In the genomic region with DNA sequence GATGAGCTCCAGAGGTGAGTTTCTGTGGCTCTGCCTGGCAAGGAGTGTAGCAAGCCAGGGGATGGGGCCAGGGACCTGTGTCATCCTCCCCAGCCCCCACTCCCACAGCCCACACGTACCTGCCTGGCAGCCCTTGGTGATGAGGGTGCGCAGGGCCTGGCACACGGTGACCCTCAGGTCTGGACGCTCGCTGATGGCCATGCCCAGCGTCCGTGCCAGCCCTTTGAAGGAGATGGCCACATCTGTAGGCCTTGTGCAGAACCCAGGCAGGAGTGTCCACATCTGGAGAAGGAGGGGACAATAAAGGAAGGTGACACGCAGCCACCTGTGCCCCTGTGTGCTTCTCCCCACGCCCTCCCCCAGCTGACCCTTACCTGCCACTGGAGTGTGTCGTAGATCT, we compare ENCODE assay signal across 16 cellular contexts. TPM values are rescaled to one million over a fixed set of nuclear protein-coding genes. Genes with fewer than 3 reads are reported as not detected.
A peak's percentile ranks its signal among the peaks of the same experiment; 100 is the strongest.
DNase-seq lines count a peak whose midpoint lies in the region; ATAC-seq and TF ChIP-seq lines count a peak whose summit lies in the region.
"Had no signal": no experiment of that assay in that cellular context is flagged by ENCODE, and none has a peak within 500 bp of the region (broad histone marks: within the 10 kb centered on the region; RNA-seq: fewer than 3 reads in every experiment).

No MANE protein-coding gene starts in this region.

- no peak overlapping the region for H2AFZ ChIP-seq in osteoblast (ENCODE audit: low read length)
- H2AFZ ChIP-seq: GM23338 had no signal

- no peak overlapping the region for H3K4me3 Mint-ChIP-seq in CD14-positive monocyte
- H3K4me3 Mint-ChIP-seq in glutamatergic neuron (ENCODE audit: unreplicated experiment), result no peak overlapping the region
- H3K4me3 Mint-ChIP-seq: B cell; CD4-positive, alpha-beta memory T cell; GM23338 had no signal

- H3K27me3 Mint-ChIP-seq in CD14-positive monocyte (ENCODE audit: low read depth in 3 of 3) (peaks cover 0 to 3% (median 0%) of the 10 kb centered on the region in 3 donors), glutamatergic neuron (ENCODE audit: unreplicated experiment) (peaks cover 5% of the 10 kb centered on the region)
- H3K27me3 Mint-ChIP-seq: B cell; CD4-positive, alpha-beta memory T cell; IgD-negative memory B cell had no signal

- ATAC-seq in body of pancreas (no peak), HG03354 (IDR thresholded peaks at IDR 0.05; ENCODE audit: poor library complexity, severe bottlenecking, unreplicated experiment) (no peak)
- ATAC-seq: GM23338 had no signal

- peak overlapping the region in 6 of 7 donors; percentile 88 to 93 (median 88) for H3K27ac Mint-ChIP-seq in CD14-positive monocyte
- peak overlapping the region; percentile 93 for H3K27ac Mint-ChIP-seq in glutamatergic neuron (ENCODE audit: unreplicated experiment)
- H3K27ac Mint-ChIP-seq: B cell, GM23338 had no signal

- no peak overlapping the region for H3K4me2 ChIP-seq in osteoblast (ENCODE audit: insufficient read depth, low read length)
- H3K4me2 ChIP-seq: GM23338 had no signal

- H3K27me3 ChIP-seq in osteoblast (ENCODE audit: insufficient read depth, low read length), result no peaks in the 10 kb centered on the region
- H3K27me3 ChIP-seq in body of pancreas, result no peaks in the 10 kb centered on the region
- H3K27me3 ChIP-seq in Peyer's patch, result no peaks in the 10 kb centered on the region

- intact Hi-C loops in CD14-positive monocyte (cut with micrococcal nuclease) (no loop called here), body of pancreas (cut with DNase I) (no loop called here)

- TF ChIP-seq POLR2A in body of pancreas (IDR thresholded peaks at IDR 0.05) (no peak), Peyer's patch (IDR thresholded peaks at IDR 0.05) (no peak)

- H3K9me3 Mint-ChIP-seq in CD14-positive monocyte (peaks cover 4 to 14% (median 9%) of the 10 kb centered on the region in 7 donors), glutamatergic neuron (ENCODE audit: unreplicated experiment) (peaks cover 15% of the 10 kb centered on the region)
- H3K9me3 Mint-ChIP-seq: CD4-positive, alpha-beta memory T cell; GM23338; IgD-negative memory B cell had no signal

- H3K9me3 ChIP-seq in osteoblast (ENCODE audit: low read depth, low read length) (no peaks in the 10 kb centered on the region), body of pancreas (no peaks in the 10 kb centered on the region), Peyer's patch (no peaks in the 10 kb centered on the region)

- TF ChIP-seq CTCF in CD14-positive monocyte (IDR thresholded peaks at IDR 0.05) (no peak), glutamatergic neuron (IDR thresholded peaks at IDR 0.05; ENCODE audit: partially characterized antibody, unreplicated experiment) (no peak), osteoblast (IDR thresholded peaks at IDR 0.05; ENCODE audit: extremely low read depth, low read depth, low read length) (no peak), body of pancreas (IDR thresholded peaks at IDR 0.05) (no peak), Peyer's patch (IDR thresholded peaks at IDR 0.05) (no peak)

- H3K27ac ChIP-seq in osteoblast (ENCODE audit: low read depth, low read length) (no peak overlapping the region), body of pancreas (no peak overlapping the region), Peyer's patch (no peak overlapping the region)
- H3K27ac ChIP-seq: C4-2B had no signal

- H4K20me1 ChIP-seq in osteoblast (ENCODE audit: insufficient read depth, low read length), result no peaks in the 10 kb centered on the region

- peaks cover 71% of the 10 kb centered on the region for H3K4me1 Mint-ChIP-seq in CD14-positive monocyte
- peaks cover 15% of the 10 kb centered on the region for H3K4me1 Mint-ChIP-seq in glutamatergic neuron (ENCODE audit: low read depth, unreplicated experiment)
- H3K4me1 Mint-ChIP-seq: B cell; CD4-positive, alpha-beta memory T cell; GM23338 had no signal

- DNase-seq in CD14-positive monocyte (ENCODE audit: low spot score), result no peak
- no peak for DNase-seq in glutamatergic neuron
- peak; percentile 65 for DNase-seq in osteoblast (ENCODE audit: insufficient read length, low spot score, missing footprints)
- no peak for DNase-seq in body of pancreas
- DNase-seq in mesenteric fat pad (ENCODE audit: low spot score), result no peak
- no peak for DNase-seq in Peyer's patch
- DNase-seq: CD4-positive, alpha-beta memory T cell; DMS153; DMS79; GDM1; HCEC 1CT had no signal

- peaks cover 61% of the 10 kb centered on the region for H3K36me3 ChIP-seq in osteoblast (ENCODE audit: insufficient read depth, low read length)
- peaks cover 0 to 55% of the 10 kb centered on the region in 2 donors for H3K36me3 ChIP-seq in body of pancreas (replicated peaks in 1 of 2; ENCODE audit: insufficient read depth in 1 of 2, low read depth in 2 of 2)
- peaks cover 0 to 55% (median 0%) of the 10 kb centered on the region in 3 donors for H3K36me3 ChIP-seq in Peyer's patch

- WGBS in body of pancreas, 2 donors, result 90 to 94% methylated on average over 2 to 10 of the region's 10 CpGs

- H3K36me3 Mint-ChIP-seq in CD14-positive monocyte, result peaks cover 67 to 88% of the 10 kb centered on the region in 2 donors
- no peaks in the 10 kb centered on the region for H3K36me3 Mint-ChIP-seq in glutamatergic neuron (ENCODE audit: unreplicated experiment)

- H3K4me1 ChIP-seq in osteoblast (ENCODE audit: insufficient read depth, low read length) (no peaks in the 10 kb centered on the region), body of pancreas (no peaks in the 10 kb centered on the region), Peyer's patch (no peaks in the 10 kb centered on the region)

- H3K79me2 ChIP-seq in osteoblast (ENCODE audit: insufficient read depth, low read length), result no peaks in the 10 kb centered on the region

- H3K4me3 ChIP-seq in osteoblast (ENCODE audit: insufficient read depth, low read length) (no peak overlapping the region), body of pancreas (no peak overlapping the region), Peyer's patch (no peak overlapping the region)
- H3K4me3 ChIP-seq: GM23338 had no signal

RNA-seq across cellular contexts. Expression of gene RRP12, which starts 27.7 kb away (rescaled TPM):
- polyA plus RNA-seq in CD14-positive monocyte, result 10 to 100 TPM; 31.0 to 44.3 TPM
- 26.8 TPM for total RNA-seq in glutamatergic neuron (ENCODE audit: unreplicated experiment)
- total RNA-seq in osteoblast, result 15.0 and 15.9 TPM in 2 replicates
- 10 to 100 TPM; 13.0 to 22.1 TPM for total RNA-seq in body of pancreas
- 38.6 TPM for total RNA-seq in mesenteric fat pad
- total RNA-seq in Peyer's patch, result 10 to 100 TPM in 3 of 4 donors, 1 to 10 TPM in 1; 9.1 to 42.9 (median 22.5) TPM

RNA-seq across cellular contexts. Expression of gene FRAT2, which starts 38.9 kb away (rescaled TPM):
- 10 to 100 TPM; 29.4 to 62.4 TPM for polyA plus RNA-seq in CD14-positive monocyte
- 15.9 TPM for total RNA-seq in glutamatergic neuron (ENCODE audit: unreplicated experiment)
- total RNA-seq in osteoblast, result 8.0 and 9.4 TPM in 2 replicates
- total RNA-seq in body of pancreas, result 10 to 100 TPM; 19.5 to 20.8 TPM
- total RNA-seq in mesenteric fat pad, result 8.4 TPM
- total RNA-seq in Peyer's patch, result 10 to 100 TPM; 19.0 to 31.7 (median 24.0) TPM

RNA-seq across cellular contexts. Expression of gene PGAM1, which starts 52.5 kb away (rescaled TPM):
- polyA plus RNA-seq in CD14-positive monocyte, result 100 to 1,000 TPM; 498 to 749 TPM
- total RNA-seq in glutamatergic neuron (ENCODE audit: unreplicated experiment) (374 TPM), osteoblast (256 and 330 TPM in 2 replicates), body of pancreas (10 to 100 TPM; 52.7 to 66.7 TPM), mesenteric fat pad (190 TPM), Peyer's patch (100 to 1,000 TPM; 118 to 244 (median 166) TPM)

RNA-seq across cellular contexts. Expression of gene FRAT1, which starts 54.4 kb away (rescaled TPM):
- 10 to 100 TPM; 17.0 to 34.4 TPM for polyA plus RNA-seq in CD14-positive monocyte
- total RNA-seq in glutamatergic neuron (ENCODE audit: unreplicated experiment) (10.0 TPM), osteoblast (3.3 and 3.8 TPM in 2 replicates), body of pancreas (1 to 10 TPM; 3.0 to 6.5 TPM), mesenteric fat pad (8.2 TPM), Peyer's patch (1 to 10 TPM; 1.7 to 9.7 (median 6.9) TPM)
